In the genomic region with DNA sequence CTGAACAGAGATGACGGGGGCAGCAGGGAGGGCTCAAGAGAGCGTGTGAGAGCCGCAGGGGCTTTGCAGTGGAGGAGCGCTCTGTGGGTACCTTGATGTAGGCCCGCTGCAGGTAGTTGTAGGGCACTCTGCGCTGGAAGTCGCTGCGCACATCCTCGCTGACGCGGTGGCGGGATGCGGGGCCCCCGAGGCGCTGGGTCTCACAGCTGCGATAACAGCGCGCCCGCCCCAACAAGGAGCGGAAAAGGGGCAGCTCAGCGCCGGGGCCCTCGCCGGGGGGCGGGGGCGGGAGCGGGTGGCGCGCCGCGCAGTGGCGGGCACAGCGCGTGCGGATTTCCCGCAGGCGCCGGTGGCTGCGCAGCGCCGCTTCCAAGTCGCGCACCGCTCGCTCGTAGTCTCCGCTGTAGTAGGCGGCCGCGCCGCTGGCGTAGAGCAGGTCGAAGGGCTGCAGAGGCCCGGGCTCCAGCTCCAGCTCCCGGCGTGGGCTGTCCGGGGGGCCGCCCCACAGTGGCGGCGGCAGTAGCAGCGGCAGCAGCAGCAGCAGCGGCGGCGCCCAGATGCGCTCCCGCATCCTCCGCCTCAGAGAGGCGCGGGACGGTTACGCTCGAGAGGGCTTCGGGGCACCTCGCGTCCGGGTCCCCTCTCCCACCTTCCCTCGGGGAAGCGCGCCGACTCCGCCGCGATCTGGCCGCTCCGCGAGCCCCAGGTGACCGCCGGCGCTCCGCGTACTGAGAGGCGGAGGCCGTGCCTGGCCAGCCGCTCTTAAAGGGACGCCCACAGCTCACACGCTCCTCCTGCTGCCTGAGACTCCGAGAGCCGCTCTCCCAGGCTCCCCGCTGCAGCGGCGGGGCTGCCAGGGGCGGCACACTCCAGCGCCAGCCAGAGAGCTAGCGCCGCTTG, we compare ENCODE assay signal across 1 cellular context.
TF ChIP-seq lines count a peak whose summit lies in the region.

A gene with protein sequence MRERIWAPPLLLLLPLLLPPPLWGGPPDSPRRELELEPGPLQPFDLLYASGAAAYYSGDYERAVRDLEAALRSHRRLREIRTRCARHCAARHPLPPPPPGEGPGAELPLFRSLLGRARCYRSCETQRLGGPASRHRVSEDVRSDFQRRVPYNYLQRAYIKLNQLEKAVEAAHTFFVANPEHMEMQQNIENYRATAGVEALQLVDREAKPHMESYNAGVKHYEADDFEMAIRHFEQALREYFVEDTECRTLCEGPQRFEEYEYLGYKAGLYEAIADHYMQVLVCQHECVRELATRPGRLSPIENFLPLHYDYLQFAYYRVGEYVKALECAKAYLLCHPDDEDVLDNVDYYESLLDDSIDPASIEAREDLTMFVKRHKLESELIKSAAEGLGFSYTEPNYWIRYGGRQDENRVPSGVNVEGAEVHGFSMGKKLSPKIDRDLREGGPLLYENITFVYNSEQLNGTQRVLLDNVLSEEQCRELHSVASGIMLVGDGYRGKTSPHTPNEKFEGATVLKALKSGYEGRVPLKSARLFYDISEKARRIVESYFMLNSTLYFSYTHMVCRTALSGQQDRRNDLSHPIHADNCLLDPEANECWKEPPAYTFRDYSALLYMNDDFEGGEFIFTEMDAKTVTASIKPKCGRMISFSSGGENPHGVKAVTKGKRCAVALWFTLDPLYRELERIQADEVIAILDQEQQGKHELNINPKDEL (minus strand): TSS at position 737 of the 900 bp plus-strand sequence. CDS start 166 bp downstream, at position 571.

TF ChIP-seq in HepG2, 621 proteins besides CTCF, POLR2A, EP300 and RAD21 (continued from another document and continues in another):
- TF ChIP-seq, protein P1, sequence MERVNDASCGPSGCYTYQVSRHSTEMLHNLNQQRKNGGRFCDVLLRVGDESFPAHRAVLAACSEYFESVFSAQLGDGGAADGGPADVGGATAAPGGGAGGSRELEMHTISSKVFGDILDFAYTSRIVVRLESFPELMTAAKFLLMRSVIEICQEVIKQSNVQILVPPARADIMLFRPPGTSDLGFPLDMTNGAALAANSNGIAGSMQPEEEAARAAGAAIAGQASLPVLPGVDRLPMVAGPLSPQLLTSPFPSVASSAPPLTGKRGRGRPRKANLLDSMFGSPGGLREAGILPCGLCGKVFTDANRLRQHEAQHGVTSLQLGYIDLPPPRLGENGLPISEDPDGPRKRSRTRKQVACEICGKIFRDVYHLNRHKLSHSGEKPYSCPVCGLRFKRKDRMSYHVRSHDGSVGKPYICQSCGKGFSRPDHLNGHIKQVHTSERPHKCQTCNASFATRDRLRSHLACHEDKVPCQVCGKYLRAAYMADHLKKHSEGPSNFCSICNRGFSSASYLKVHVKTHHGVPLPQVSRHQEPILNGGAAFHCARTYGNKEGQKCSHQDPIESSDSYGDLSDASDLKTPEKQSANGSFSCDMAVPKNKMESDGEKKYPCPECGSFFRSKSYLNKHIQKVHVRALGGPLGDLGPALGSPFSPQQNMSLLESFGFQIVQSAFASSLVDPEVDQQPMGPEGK (CRISPR knock-in tag; IDR thresholded peaks at IDR 0.05), result no peak
- no peak for TF ChIP-seq ZNF296 (CRISPR knock-in tag; conservative IDR thresholded peaks at IDR 0.05)
- no peak for TF ChIP-seq MED1 (CRISPR knock-in tag; IDR thresholded peaks at IDR 0.05)
- no peak for TF ChIP-seq JUN (CRISPR knock-in tag; IDR thresholded peaks at IDR 0.05)
- peak; percentile 52 for TF ChIP-seq ZNF574 (CRISPR knock-in tag; IDR thresholded peaks at IDR 0.05)
- no peak for TF ChIP-seq KLF9 (CRISPR knock-in tag; IDR thresholded peaks at IDR 0.05; ENCODE audit: low read depth)
- no peak for TF ChIP-seq U2AF1 (optimal IDR thresholded peaks at IDR 0.05; ENCODE audit: low read depth, low read length)
- TF ChIP-seq RAD51 (IDR thresholded peaks at IDR 0.05; ENCODE audit: borderline replicate concordance), result no peak
- TF ChIP-seq SP5 (CRISPR knock-in tag; IDR thresholded peaks at IDR 0.05; ENCODE audit: borderline replicate concordance, low read depth), result no peak
- TF ChIP-seq HINFP (CRISPR knock-in tag; IDR thresholded peaks at IDR 0.05; ENCODE audit: low read depth), result no peak
- no peak for TF ChIP-seq HMG20A (CRISPR knock-in tag; IDR thresholded peaks at IDR 0.05; ENCODE audit: borderline replicate concordance)
- TF ChIP-seq GABPB1 (CRISPR knock-in tag; IDR thresholded peaks at IDR 0.05), result peak; percentile 54; the same call in 1 of the 2 replicates
- no peak for TF ChIP-seq ZNF121 (CRISPR knock-in tag; IDR thresholded peaks at IDR 0.05)
- TF ChIP-seq, protein P2, sequence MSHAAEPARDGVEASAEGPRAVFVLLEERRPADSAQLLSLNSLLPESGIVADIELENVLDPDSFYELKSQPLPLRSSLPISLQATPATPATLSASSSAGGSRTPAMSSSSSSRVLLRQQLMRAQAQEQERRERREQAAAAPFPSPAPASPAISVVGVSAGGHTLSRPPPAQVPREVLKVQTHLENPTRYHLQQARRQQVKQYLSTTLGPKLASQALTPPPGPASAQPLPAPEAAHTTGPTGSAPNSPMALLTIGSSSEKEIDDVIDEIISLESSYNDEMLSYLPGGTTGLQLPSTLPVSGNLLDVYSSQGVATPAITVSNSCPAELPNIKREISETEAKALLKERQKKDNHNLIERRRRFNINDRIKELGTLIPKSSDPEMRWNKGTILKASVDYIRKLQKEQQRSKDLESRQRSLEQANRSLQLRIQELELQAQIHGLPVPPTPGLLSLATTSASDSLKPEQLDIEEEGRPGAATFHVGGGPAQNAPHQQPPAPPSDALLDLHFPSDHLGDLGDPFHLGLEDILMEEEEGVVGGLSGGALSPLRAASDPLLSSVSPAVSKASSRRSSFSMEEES (CRISPR knock-in tag; IDR thresholded peaks at IDR 0.05), result no peak
- TF ChIP-seq, protein P3, sequence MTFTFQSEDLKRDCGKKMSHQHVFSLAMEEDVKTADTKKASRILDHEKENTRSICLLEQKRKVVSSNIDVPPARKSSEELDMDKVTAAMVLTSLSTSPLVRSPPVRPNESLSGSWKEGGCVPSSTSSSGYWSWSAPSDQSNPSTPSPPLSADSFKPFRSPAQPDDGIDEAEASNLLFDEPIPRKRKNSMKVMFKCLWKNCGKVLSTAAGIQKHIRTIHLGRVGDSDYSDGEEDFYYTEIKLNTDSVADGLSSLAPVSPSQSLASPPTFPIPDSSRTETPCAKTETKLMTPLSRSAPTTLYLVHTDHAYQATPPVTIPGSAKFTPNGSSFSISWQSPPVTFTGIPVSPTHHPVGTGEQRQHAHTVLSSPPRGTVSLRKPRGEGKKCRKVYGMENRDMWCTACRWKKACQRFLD (CRISPR knock-in tag; IDR thresholded peaks at IDR 0.05; ENCODE audit: borderline replicate concordance), result no peak
- no peak for TF ChIP-seq KLF15 (CRISPR knock-in tag; IDR thresholded peaks at IDR 0.05; ENCODE audit: borderline replicate concordance)
- no peak for TF ChIP-seq MTF1 (CRISPR knock-in tag; IDR thresholded peaks at IDR 0.05)
- TF ChIP-seq ZMYM4 (CRISPR knock-in tag; IDR thresholded peaks at IDR 0.05), result no peak; the same call in 1 of the 2 replicates
- TF ChIP-seq BRCA1 (CRISPR knock-in tag; IDR thresholded peaks at IDR 0.05), result no peak
- TF ChIP-seq, protein P4, sequence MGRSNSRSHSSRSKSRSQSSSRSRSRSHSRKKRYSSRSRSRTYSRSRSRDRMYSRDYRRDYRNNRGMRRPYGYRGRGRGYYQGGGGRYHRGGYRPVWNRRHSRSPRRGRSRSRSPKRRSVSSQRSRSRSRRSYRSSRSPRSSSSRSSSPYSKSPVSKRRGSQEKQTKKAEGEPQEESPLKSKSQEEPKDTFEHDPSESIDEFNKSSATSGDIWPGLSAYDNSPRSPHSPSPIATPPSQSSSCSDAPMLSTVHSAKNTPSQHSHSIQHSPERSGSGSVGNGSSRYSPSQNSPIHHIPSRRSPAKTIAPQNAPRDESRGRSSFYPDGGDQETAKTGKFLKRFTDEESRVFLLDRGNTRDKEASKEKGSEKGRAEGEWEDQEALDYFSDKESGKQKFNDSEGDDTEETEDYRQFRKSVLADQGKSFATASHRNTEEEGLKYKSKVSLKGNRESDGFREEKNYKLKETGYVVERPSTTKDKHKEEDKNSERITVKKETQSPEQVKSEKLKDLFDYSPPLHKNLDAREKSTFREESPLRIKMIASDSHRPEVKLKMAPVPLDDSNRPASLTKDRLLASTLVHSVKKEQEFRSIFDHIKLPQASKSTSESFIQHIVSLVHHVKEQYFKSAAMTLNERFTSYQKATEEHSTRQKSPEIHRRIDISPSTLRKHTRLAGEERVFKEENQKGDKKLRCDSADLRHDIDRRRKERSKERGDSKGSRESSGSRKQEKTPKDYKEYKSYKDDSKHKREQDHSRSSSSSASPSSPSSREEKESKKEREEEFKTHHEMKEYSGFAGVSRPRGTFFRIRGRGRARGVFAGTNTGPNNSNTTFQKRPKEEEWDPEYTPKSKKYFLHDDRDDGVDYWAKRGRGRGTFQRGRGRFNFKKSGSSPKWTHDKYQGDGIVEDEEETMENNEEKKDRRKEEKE (IDR thresholded peaks at IDR 0.05), result no peak
- TF ChIP-seq ZNF343 (CRISPR knock-in tag; IDR thresholded peaks at IDR 0.05), result no peak
- no peak for TF ChIP-seq NFRKB (IDR thresholded peaks at IDR 0.05)
- TF ChIP-seq HDAC6 (IDR thresholded peaks at IDR 0.05; ENCODE audit: low read depth, low read length), result no peak
- no peak for TF ChIP-seq ZNF225 (CRISPR knock-in tag; IDR thresholded peaks at IDR 0.05)
- no peak for TF ChIP-seq NFIB (CRISPR knock-in tag; IDR thresholded peaks at IDR 0.05; ENCODE audit: borderline replicate concordance)
- TF ChIP-seq ZNF576 (CRISPR knock-in tag; IDR thresholded peaks at IDR 0.05), result no peak
- TF ChIP-seq HNRNPH1 (optimal IDR thresholded peaks at IDR 0.05; ENCODE audit: low read depth, low read length), result no peak
- TF ChIP-seq CBX1 (IDR thresholded peaks at IDR 0.05; ENCODE audit: low read depth), result peak; percentile 63
- TF ChIP-seq AGO1 (IDR thresholded peaks at IDR 0.05; ENCODE audit: low read depth, low read length, poor library complexity, severe bottlenecking), result peak; percentile 49
- TF ChIP-seq AHDC1 (CRISPR knock-in tag; IDR thresholded peaks at IDR 0.05; ENCODE audit: borderline replicate concordance), result no peak
- TF ChIP-seq MXD3 (CRISPR knock-in tag; IDR thresholded peaks at IDR 0.05), result 0 out of 2 replicates have a peak, but pooled peaks have one; percentile 22
- no peak for TF ChIP-seq KLF16 (CRISPR knock-in tag; IDR thresholded peaks at IDR 0.05)
